ENCODE assay signal across 8 cellular contexts in the genomic region with DNA sequence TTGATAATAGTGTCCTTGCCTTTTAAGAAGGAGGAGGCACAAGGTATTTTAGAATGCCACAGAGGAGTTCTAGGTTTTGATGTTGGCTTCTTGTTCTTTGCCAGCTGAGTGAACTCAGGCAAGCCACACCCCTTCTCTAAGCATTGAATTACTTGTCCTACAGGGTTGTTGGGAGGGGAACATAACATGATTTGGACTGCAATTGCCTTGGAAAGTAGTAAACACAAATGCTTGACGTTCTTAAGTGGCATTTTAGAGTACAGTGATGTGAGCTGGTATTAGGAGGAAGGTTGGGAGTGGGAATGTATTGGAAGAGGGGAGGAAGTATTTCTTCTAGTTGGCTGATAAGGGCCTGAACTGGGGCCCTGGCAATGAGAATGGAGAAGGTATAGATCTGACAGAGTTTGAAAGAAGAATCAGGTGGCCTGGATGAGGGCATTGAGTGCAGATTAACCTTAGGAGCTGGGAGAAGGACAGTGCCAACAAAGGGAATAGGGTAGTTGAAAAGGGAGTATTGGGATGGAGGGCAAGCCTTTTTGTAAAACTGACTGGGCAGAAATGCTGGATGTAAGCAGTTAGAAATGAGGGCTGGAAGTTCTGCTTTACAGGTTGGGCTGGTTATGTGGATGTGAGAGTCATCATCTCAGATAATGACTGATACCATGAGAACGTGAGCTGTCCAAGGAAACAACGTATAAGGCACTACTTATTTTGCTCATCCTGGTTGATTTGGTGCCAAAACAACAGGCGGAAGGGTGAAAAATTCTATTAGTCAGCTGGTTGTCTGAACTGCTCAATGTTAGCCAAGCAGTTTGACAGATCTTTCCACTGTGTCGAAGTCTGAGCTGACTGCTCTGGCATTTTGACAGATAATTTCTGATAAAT. TPM values are rescaled to one million over a fixed set of nuclear protein-coding genes. Genes with fewer than 3 reads are reported as not detected.
DNase-seq lines count a peak whose midpoint lies in the region; ATAC-seq and TF ChIP-seq lines count a peak whose summit lies in the region.

No MANE protein-coding gene starts in this region.

- no peak overlapping the region for H3K4me3 Mint-ChIP-seq in osteocyte (ENCODE audit: unreplicated experiment)

- peak overlapping the region in 1 of 2 donors; percentile 33 for H3K27ac Mint-ChIP-seq in activated naive CD4-positive, alpha-beta T cell treated with anti-CD3 and anti-CD28 coated beads, Interleukin-2, amount 50 U/mL, for 72 hours
- H3K27ac Mint-ChIP-seq in osteocyte (ENCODE audit: unreplicated experiment): peak overlapping the region; percentile 47

- no peaks in the 10 kb centered on the region for H3K9me3 ChIP-seq in endocrine pancreas (ENCODE audit: control insufficient read depth, low read length)

- no peaks in the 10 kb centered on the region for H3K27me3 Mint-ChIP-seq in osteocyte (ENCODE audit: unreplicated experiment)

- H3K9ac ChIP-seq in endocrine pancreas (ENCODE audit: control insufficient read depth, insufficient read depth, low read length): peak overlapping the region; percentile 6

- no peak overlapping the region for H3K4me3 ChIP-seq in endocrine pancreas (ENCODE audit: control insufficient read depth, insufficient read depth, low read length)

- ATAC-seq in activated naive CD4-positive, alpha-beta T cell treated with anti-CD3 and anti-CD28 coated beads, Interleukin-2, amount 50 U/mL, for 72 hours: peak; percentile 46 to 68
- ATAC-seq in GM19452 (IDR thresholded peaks at IDR 0.05; ENCODE audit: unreplicated experiment): no peak

- DNase-seq in activated naive CD4-positive, alpha-beta T cell treated with anti-CD3 and anti-CD28 coated beads, Interleukin-2, amount 50 U/mL, for 72 hours (ENCODE audit: low spot score in 2 of 2): peak in 1 of 2 donors; percentile 33
- DNase-seq in activated naive CD4-positive, alpha-beta T cell (lab: John Stamatoyannopoulos, UW): no peak
- DNase-seq in HT1080 (ENCODE audit: low read depth) (peak; percentile 94), osteocyte (ENCODE audit: extremely low spot score, unreplicated experiment) (no peak), iPS-NIHi7 (ENCODE audit: extremely low spot score) (no peak), NCI-H82 treated with DMSO at 0.1 percent for 48 hours (lab: John Stamatoyannopoulos, UW; ENCODE audit: unreplicated experiment) (no peak)

- no peak for TF ChIP-seq CTCF in osteocyte (IDR thresholded peaks at IDR 0.05)

- no peaks in the 10 kb centered on the region for H3K36me3 Mint-ChIP-seq in activated naive CD4-positive, alpha-beta T cell treated with anti-CD3 and anti-CD28 coated beads, Interleukin-2, amount 50 U/mL, for 72 hours
- no peaks in the 10 kb centered on the region for H3K36me3 Mint-ChIP-seq in osteocyte (ENCODE audit: unreplicated experiment)

- H3K4me1 ChIP-seq in endocrine pancreas (ENCODE audit: control insufficient read depth, insufficient read depth, low read length): peaks cover 8% of the 10 kb centered on the region

- H3K36me3 ChIP-seq in endocrine pancreas (ENCODE audit: control insufficient read depth, insufficient read depth, low read length): no peaks in the 10 kb centered on the region

- H3K4me1 Mint-ChIP-seq in osteocyte (ENCODE audit: unreplicated experiment): peaks cover 7% of the 10 kb centered on the region

- no peaks in the 10 kb centered on the region for H3K27me3 ChIP-seq in endocrine pancreas (ENCODE audit: control insufficient read depth, insufficient read depth, low read length)

- H3K9me3 Mint-ChIP-seq in activated naive CD4-positive, alpha-beta T cell treated with anti-CD3 and anti-CD28 coated beads, Interleukin-2, amount 50 U/mL, for 72 hours: no peaks in the 10 kb centered on the region
- no peaks in the 10 kb centered on the region for H3K9me3 Mint-ChIP-seq in osteocyte (ENCODE audit: unreplicated experiment)

RNA-seq across cellular contexts. Expression of a gene that starts 16.7 kb away (rescaled TPM):
- total RNA-seq in activated naive CD4-positive, alpha-beta T cell treated with anti-CD3 and anti-CD28 coated beads, Interleukin-2, amount 50 U/mL, for 72 hours: 10 to 100 TPM; 19.6 to 27.3 TPM
- total RNA-seq in HT1080 (2014; rRNA removed; shearing (Covaris generic)): 10.2 and 16.7 TPM in 2 replicates
- polyA plus RNA-seq in HT1080 (2015; cell fraction: cytosol; rRNA removed): 10.6 and 13.4 TPM in 2 replicates
- 13.6 and 16.1 TPM in 2 replicates for polyA plus RNA-seq in HT1080 (2015; cell fraction: nucleus; rRNA removed)
- total RNA-seq in osteocyte: 15.7 and 16.4 TPM in 2 replicates

RNA-seq across cellular contexts. Expression of a gene that starts 44.9 kb away (rescaled TPM):
- total RNA-seq in activated naive CD4-positive, alpha-beta T cell treated with anti-CD3 and anti-CD28 coated beads, Interleukin-2, amount 50 U/mL, for 72 hours: not detected
- total RNA-seq in HT1080 (2014; rRNA removed; shearing (Covaris generic)): not detected in 2 replicates
- not detected in 2 replicates for polyA plus RNA-seq in HT1080 (2015; cell fraction: cytosol; rRNA removed)
- not detected in 2 replicates for polyA plus RNA-seq in HT1080 (2015; cell fraction: nucleus; rRNA removed)
- not detected in 2 replicates for total RNA-seq in osteocyte
